Comparison of ENCODE assay signal across 1 cellular context in the genomic region with DNA sequence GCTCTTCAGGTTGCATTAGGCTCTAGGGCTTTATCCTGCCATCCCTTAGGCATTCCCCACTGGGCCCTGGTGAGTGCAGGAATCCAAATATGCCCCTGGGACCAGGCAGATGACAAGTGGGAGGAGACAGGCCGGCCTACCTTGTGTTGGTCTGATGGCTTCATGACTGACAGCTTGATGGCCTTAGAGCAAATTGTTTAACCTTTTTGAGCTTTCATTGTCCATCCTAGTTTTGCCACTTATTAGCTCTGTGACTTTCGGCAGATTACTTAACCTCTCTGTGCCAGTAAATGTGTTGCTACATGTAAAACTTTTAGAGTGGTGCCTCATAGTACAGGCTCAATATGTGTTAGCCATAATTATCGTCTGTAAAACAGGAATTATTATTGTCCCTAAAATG.
A peak's percentile ranks its signal among the peaks of the same experiment; 100 is the strongest.
TF ChIP-seq lines count a peak whose summit lies in the region.

No MANE protein-coding gene starts in this region.

TF ChIP-seq in HEK293, 187 proteins besides CTCF, POLR2A, EP300 and RAD21:
- TF ChIP-seq PRDM1 (tag by site-specific recombination; IDR thresholded peaks at IDR 0.05) (no peak), ZNF768 (tag by site-specific recombination; IDR thresholded peaks at IDR 0.05) (0 out of 2 replicates have a peak, but pooled peaks have one; percentile 36), GLIS2 (tag by site-specific recombination; IDR thresholded peaks at IDR 0.05) (no peak)
